Comparison of ENCODE assay signal across 8 cellular contexts in the genomic region with DNA sequence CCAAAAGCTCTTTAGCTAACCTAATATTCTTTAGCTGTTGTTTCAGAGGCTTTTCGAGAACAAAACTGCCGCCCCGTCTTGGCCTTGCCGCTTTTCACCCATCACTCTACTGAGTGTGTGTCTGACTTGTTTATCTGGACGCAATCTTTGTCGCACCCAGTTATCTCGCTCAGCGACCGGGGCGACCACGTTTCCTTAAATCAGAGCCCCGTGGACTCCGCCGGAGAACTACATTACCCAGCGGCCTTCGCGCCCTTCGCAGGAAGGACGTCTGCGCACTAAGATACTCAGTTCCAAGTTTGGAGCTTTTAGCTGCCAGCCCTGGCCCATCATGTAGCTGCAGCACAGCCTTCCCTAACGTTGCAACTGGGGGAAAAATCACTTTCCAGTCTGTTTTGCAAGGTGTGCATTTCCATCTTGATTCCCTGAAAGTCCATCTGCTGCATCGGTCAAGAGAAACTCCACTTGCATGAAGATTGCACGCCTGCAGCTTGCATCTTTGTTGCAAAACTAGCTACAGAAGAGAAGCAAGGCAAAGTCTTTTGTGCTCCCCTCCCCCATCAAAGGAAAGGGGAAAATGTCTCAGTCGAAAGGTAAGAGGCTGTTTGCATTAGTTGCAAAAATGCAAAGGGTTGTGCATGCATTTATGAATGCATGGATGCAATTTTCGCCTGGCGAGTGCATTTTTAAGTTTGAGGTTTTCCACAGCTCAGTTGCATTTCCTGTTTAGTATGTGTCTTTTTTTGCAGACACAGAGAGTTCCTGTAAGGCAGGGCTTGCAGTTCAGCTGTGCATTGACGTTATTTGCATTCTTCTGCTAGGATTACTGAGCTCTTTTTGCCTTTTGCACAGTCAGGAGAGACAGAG. TPM values are rescaled to one million over a fixed set of nuclear protein-coding genes. Genes with fewer than 3 reads are reported as not detected.
A peak's percentile ranks its signal among the peaks of the same experiment; 100 is the strongest.
DNase-seq lines count a peak whose midpoint lies in the region; ATAC-seq, FAIRE-seq and TF ChIP-seq lines count a peak whose summit lies in the region.

TSS of gene MAP2K6 (plus strand) at position 290 of the 867 bp plus-strand sequence. CDS start at position 578, 288 bp downstream.

- peak; percentile 97 for ATAC-seq in GM21526 (IDR thresholded peaks at IDR 0.05; ENCODE audit: low FRiP score, unreplicated experiment)

- WGBS in HUES64 = 4% methylated on average over 27 of the region's 27 CpGs

- H3K36me3 ChIP-seq in HUES64 (ENCODE audit: insufficient read depth, low read length) (no peaks in the 10 kb centered on the region), neutrophil (no peaks in the 10 kb centered on the region)

- H3K9ac ChIP-seq in HUES64 (ENCODE audit: low read depth, low read length) = peak within 1 kb of the TSS; percentile 57

- DNase-seq in DMS153 (lab: John Stamatoyannopoulos, UW) (peak; percentile 51), RCC 7860 (ENCODE audit: low spot score) (peak; percentile 39), globus pallidus (ENCODE audit: low spot score) (peak; percentile 88), superior temporal gyrus (ENCODE audit: extremely low spot score) (peak; percentile 92)
- DNase-seq in activated effector memory CD4-positive, alpha-beta T cell treated with Interleukin-2 at 50 U/mL for 16 hours = peak; percentile 71

- H3K4me1 ChIP-seq in HUES64 (ENCODE audit: insufficient read depth, low read length) (peaks cover 45% of the 10 kb centered on the region), neutrophil (ENCODE audit: control insufficient read depth in 1 of 2, insufficient read depth in 1 of 2, low read depth in 1 of 2, low read length in 1 of 2) (peaks cover 15 to 19% of the 10 kb centered on the region in 2 experiments)

- no peak for TF ChIP-seq CTCF in neutrophil (IDR thresholded peaks at IDR 0.05)

- H3K27ac ChIP-seq in HUES64 (ENCODE audit: low read depth, low read length) (peak within 1 kb of the TSS; percentile 8; the same call in 1 of the 2 replicates), neutrophil (peak within 1 kb of the TSS; percentile 47)

- FAIRE-seq in RCC 7860 (lab: Jason Lieb, UNC) = no peak

- no peaks in the 10 kb centered on the region for H3K27me3 ChIP-seq in HUES64 (ENCODE audit: insufficient read depth, low read length)
- H3K27me3 ChIP-seq in neutrophil = no peaks in the 10 kb centered on the region

- H3K9me3 ChIP-seq in HUES64 (ENCODE audit: insufficient read depth, low read depth, low read length) (no peaks in the 10 kb centered on the region), neutrophil (no peaks in the 10 kb centered on the region)

- H3K4me3 ChIP-seq in HUES64 (ENCODE audit: low read length) (peak within 1 kb of the TSS; percentile 77), neutrophil (ENCODE audit: low read depth in 1 of 2, low read length in 1 of 2) (peak within 1 kb of the TSS; percentile 58 to 59)

RNA-seq across cellular contexts. Expression of gene MAP2K6, which starts in this region (rescaled TPM):
- polyA plus RNA-seq in HUES64 (2013, experiment 1 of 2) = 16.8 TPM
- 16.6 TPM for polyA plus RNA-seq in HUES64 (2013, experiment 2 of 2)

Comparison
In these comparisons a context has a peak if more than half of its experiments do, and no peak if none do; other contexts are left out.
1. Peak in every context shown above with its lines: DNase-seq, ATAC-seq, H3K4me3 ChIP-seq and H3K27ac ChIP-seq.
2. DNase-seq: peak in every context shown above with its lines; median percentile 92 in superior temporal gyrus; 88 in globus pallidus; 71 in activated effector memory CD4-positive, alpha-beta T cell treated with Interleukin-2 at 50 U/mL for 16 hours; 51 in DMS153; 39 in RCC 7860.